In the genomic region with DNA sequence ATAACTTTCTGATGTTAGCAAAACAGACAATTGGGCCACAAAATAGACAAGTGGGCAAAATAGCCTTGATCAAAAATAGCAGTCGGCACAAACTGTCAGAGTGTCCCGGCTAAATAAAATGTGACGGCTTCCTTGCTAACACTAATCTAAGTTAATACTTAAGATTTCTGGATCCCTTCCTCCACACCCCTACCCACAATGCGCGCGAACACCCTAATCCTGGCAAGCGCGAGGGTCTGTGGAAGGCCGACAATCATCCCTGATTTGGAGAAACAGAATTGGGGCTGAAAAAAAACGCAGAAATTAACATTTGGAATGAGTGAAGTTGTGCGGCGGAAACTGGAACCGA, we compare ENCODE assay signal across 8 cellular contexts. TPM values are rescaled to one million over a fixed set of nuclear protein-coding genes. Genes with fewer than 3 reads are reported as not detected.
A peak's percentile ranks its signal among the peaks of the same experiment; 100 is the strongest.
DNase-seq lines count a peak whose midpoint lies in the region; ATAC-seq and TF ChIP-seq lines count a peak whose summit lies in the region.

No MANE protein-coding gene starts in this region.

- no peak for TF ChIP-seq CTCF in heart left ventricle (IDR thresholded peaks at IDR 0.05)
- no peak for TF ChIP-seq CTCF in astrocyte of the cerebellum (IDR thresholded peaks at IDR 0.05; ENCODE audit: low read depth, low read length, missing control alignments)
- TF ChIP-seq CTCF in lung (IDR thresholded peaks at IDR 0.05; ENCODE audit: control extremely low read depth, extremely low read depth) = no peak
- TF ChIP-seq CTCF in uterus (IDR thresholded peaks at IDR 0.05) = no peak

- no peaks in the 10 kb centered on the region for H3K9me3 ChIP-seq in heart left ventricle
- no peaks in the 10 kb centered on the region for H3K9me3 ChIP-seq in lung (ENCODE audit: control insufficient read depth in 2 of 2, insufficient read depth in 1 of 2, low read length in 1 of 2)
- no peaks in the 10 kb centered on the region for H3K9me3 ChIP-seq in uterus

- intact Hi-C loops in heart left ventricle (cut with DNase I) (loop anchor here in 3 of 10 donors (10.0 kb wide), 2 partner anchors 433 to 853 kb away; no protein-coding TSS in a partner anchor), Right ventricle myocardium inferior (cut with DNase I) (no loop called here), uterus (cut with DNase I; ENCODE audit: low total_unique reads) (no loop called here)

- H3K27me3 ChIP-seq in heart left ventricle (no peaks in the 10 kb centered on the region), lung (ENCODE audit: control insufficient read depth, insufficient read depth) (no peaks in the 10 kb centered on the region), uterus (no peaks in the 10 kb centered on the region)

- H3K4me1 ChIP-seq in heart left ventricle = peaks cover 0 to 34% (median 13%) of the 10 kb centered on the region in 12 donors
- no peaks in the 10 kb centered on the region for H3K4me1 ChIP-seq in lung (ENCODE audit: control insufficient read depth in 2 of 2, insufficient read depth in 2 of 2, low read length in 2 of 2)
- H3K4me1 ChIP-seq in uterus = no peaks in the 10 kb centered on the region

- TF ChIP-seq POLR2A in heart left ventricle (IDR thresholded peaks at IDR 0.05) (no peak), uterus (IDR thresholded peaks at IDR 0.05) (no peak)

- peak overlapping the region in 11 of 12 donors; percentile 59 to 86 (median 77) for H3K27ac ChIP-seq in heart left ventricle
- peak overlapping the region; percentile 38 to 76 for H3K27ac ChIP-seq in lung (ENCODE audit: low read depth in 1 of 2, low read length in 1 of 2)
- H3K27ac ChIP-seq in uterus = peak overlapping the region; percentile 68 to 81

- in situ Hi-C loops in astrocyte of the cerebellum (cut with HindIII; ENCODE audit: low sequenced_read_pairs) = no loop called here

- DNase-seq in heart left ventricle (no peak), Right ventricle myocardium inferior (ENCODE audit: missing footprints) (no peak), astrocyte of the cerebellum (ENCODE audit: low read depth) (no peak), lung (ENCODE audit: low spot score) (no peak), uterus (no peak), HuH-7 (ENCODE audit: low spot score) (no peak)

- ATAC-seq in heart left ventricle = no peak
- ATAC-seq in Right ventricle myocardium inferior = no peak
- peak; percentile 1 for ATAC-seq in lung (ENCODE audit: insufficient read depth, low FRiP score)
- ATAC-seq in HG02885 (IDR thresholded peaks at IDR 0.05; ENCODE audit: poor library complexity, unreplicated experiment) = no peak
- no peak for ATAC-seq in HG02981 (IDR thresholded peaks at IDR 0.05; ENCODE audit: unreplicated experiment)

- WGBS in heart left ventricle, 4 donors = 6 to 8% (median 6%) methylated on average over 13 of the region's 13 CpGs
- 6 to 12% methylated on average over 13 of the region's 13 CpGs for whole genome bisulfite sequencing in lung, 2 donors

- peaks cover 0 to 33% (median 7%) of the 10 kb centered on the region in 9 donors for H3K36me3 ChIP-seq in heart left ventricle
- H3K36me3 ChIP-seq in lung (ENCODE audit: control insufficient read depth in 2 of 2, insufficient read depth in 2 of 2, low read length in 2 of 2) = peaks cover 1 to 3% of the 10 kb centered on the region in 2 donors
- H3K36me3 ChIP-seq in uterus = no peaks in the 10 kb centered on the region

- peak overlapping the region; percentile 67 to 92 (median 76) for H3K4me3 ChIP-seq in heart left ventricle
- peak overlapping the region; percentile 85 for H3K4me3 ChIP-seq in astrocyte of the cerebellum (ENCODE audit: low read depth, low read length)
- H3K4me3 ChIP-seq in lung = peak overlapping the region; percentile 62
- peak overlapping the region; percentile 74 to 84 for H3K4me3 ChIP-seq in uterus

RNA-seq across cellular contexts. Expression of a gene that starts 0.5 kb away (rescaled TPM):
- total RNA-seq in heart left ventricle = 10 to 100 TPM in 3 of 9 donors, 1 to 10 TPM in 6; 6.0 to 11.1 (median 7.7) TPM
- 1 to 10 TPM; 3.0 to 5.0 TPM for polyA plus RNA-seq in heart left ventricle
- total RNA-seq in Right ventricle myocardium inferior = 6.1 TPM
- 10 to 100 TPM; 14.0 to 45.0 TPM for total RNA-seq in lung
- 1 to 10 TPM; 4.2 to 6.0 TPM for polyA plus RNA-seq in lung
- total RNA-seq in uterus = 10 to 100 TPM in 2 of 4 donors, 1 to 10 TPM in 2; 5.6 to 77.8 (median 16.3) TPM

RNA-seq across cellular contexts. Expression of a gene that starts 0.7 kb away (rescaled TPM):
- total RNA-seq in heart left ventricle (10 to 100 TPM in 4 of 9 donors, 1 to 10 TPM in 5; 7.5 to 13.8 (median 9.8) TPM), Right ventricle myocardium inferior (6.9 TPM), lung (10 to 100 TPM; 18.1 to 36.2 TPM), uterus (10 to 100 TPM in 3 of 4 donors, 1 to 10 TPM in 1; 9.0 to 86.5 (median 20.0) TPM)
- polyA plus RNA-seq in heart left ventricle (1 to 10 TPM; 1.2 to 5.7 TPM), lung (1 to 10 TPM; 3.4 to 3.5 TPM)
